Comparison of ENCODE assay signal across 2 cellular contexts in genomic region chr7:101269664-101270063, GRCh38.
TF ChIP-seq lines count a peak whose summit lies in the region.

No MANE protein-coding gene starts in this region.

TF ChIP-seq in K562, 482 proteins besides CTCF, POLR2A, EP300 and RAD21:
- TF ChIP-seq ATF1 (CRISPR knock-in tag; IDR thresholded peaks at IDR 0.05) = 0 out of 2 replicates have a peak, but pooled peaks have one; percentile 30
- TF ChIP-seq ATF1 (tag; IDR thresholded peaks at IDR 0.05) = peak; percentile 92
- TF ChIP-seq CAMTA2 (CRISPR knock-in tag; conservative IDR thresholded peaks at IDR 0.05) = no peak
- TF ChIP-seq ATF7 (IDR thresholded peaks at IDR 0.05) = peak; percentile 56
- TF ChIP-seq CREB1 (IDR thresholded peaks at IDR 0.05) = peak; percentile 31; the same call in 1 of the 2 replicates
- no peak for TF ChIP-seq CREB1 (CRISPR knock-in tag; IDR thresholded peaks at IDR 0.05)
- no peak for TF ChIP-seq CBX8 (IDR thresholded peaks at IDR 0.05; ENCODE audit: borderline replicate concordance, extremely low read depth, low read depth, low read length, poor library complexity, severe bottlenecking)
- peak; percentile 52; the same call in 1 of the 2 replicates for TF ChIP-seq ZBTB33 (CRISPR knock-in tag; IDR thresholded peaks at IDR 0.05)
- TF ChIP-seq ATF3 (IDR thresholded peaks at IDR 0.05) = peak; percentile 53
- TF ChIP-seq ATF3 (CRISPR knock-in tag; conservative IDR thresholded peaks at IDR 0.05) = no peak
- peak; percentile 90 for TF ChIP-seq CREM (IDR thresholded peaks at IDR 0.05; ENCODE audit: low read depth)

TF ChIP-seq in H1, 55 proteins besides CTCF, POLR2A, EP300 and RAD21:
- TF ChIP-seq JUN (IDR thresholded peaks at IDR 0.05; ENCODE audit: low read depth, low read length) = no peak
- no peak for TF ChIP-seq E2F6 (IDR thresholded peaks at IDR 0.05)
- TF ChIP-seq PHF8 (conservative IDR thresholded peaks at IDR 0.05; ENCODE audit: low read depth, low read length) = no peak
- TF ChIP-seq KDM5A (IDR thresholded peaks at IDR 0.05; ENCODE audit: low read length) = no peak
- TF ChIP-seq ATF3 (IDR thresholded peaks at IDR 0.05; ENCODE audit: insufficient read depth, low read depth, low read length) = no peak
- no peak for TF ChIP-seq BRCA1 (IDR thresholded peaks at IDR 0.05; ENCODE audit: low read depth, low read length)
- TF ChIP-seq RXRA (IDR thresholded peaks at IDR 0.05; ENCODE audit: insufficient read depth, low read depth, low read length) = no peak
- TF ChIP-seq YY1 (IDR thresholded peaks at IDR 0.05; ENCODE audit: low read depth, low read length) = no peak
- no peak for TF ChIP-seq ZNF274 (IDR thresholded peaks at IDR 0.05; ENCODE audit: borderline replicate concordance, extremely low read depth, low read length)
- TF ChIP-seq GTF2F1 (IDR thresholded peaks at IDR 0.05; ENCODE audit: borderline replicate concordance, low read depth, low read length) = no peak
- no peak for TF ChIP-seq SIRT6 (IDR thresholded peaks at IDR 0.05; ENCODE audit: low read length)
- TF ChIP-seq CREB1 (IDR thresholded peaks at IDR 0.05) = no peak
- TF ChIP-seq TAF7 (optimal IDR thresholded peaks at IDR 0.05; ENCODE audit: borderline replicate concordance, low read depth, low read length) = no peak
TF ChIP-seq in H1: peak in this region for 0.
